In genomic region chrX:128518508-128518907, GRCh38 we compare ENCODE assay signal across 8 cellular contexts.
DNase-seq lines count a peak whose midpoint lies in the region; ATAC-seq and TF ChIP-seq lines count a peak whose summit lies in the region.

No MANE protein-coding gene starts in this region.

- H3K27ac Mint-ChIP-seq in HFFc6 = no peak overlapping the region

- H3K4me3 Mint-ChIP-seq in HFFc6 = no peak overlapping the region

- no peaks in the 10 kb centered on the region for H3K27me3 Mint-ChIP-seq in HFFc6 (ENCODE audit: insufficient read depth)

- DNase-seq in SIG-M5 treated with dmso at 0.1 percent for 504 hours (lab: John Stamatoyannopoulos, UW; ENCODE audit: unreplicated experiment) (peak; percentile 6), SIG-M5 (lab: John Stamatoyannopoulos, UW) (no peak), NCI-H1092 treated with DMSO at 0.1 percent for 48 hours (lab: John Stamatoyannopoulos, UW) (peak; percentile 50), dermis microvascular lymphatic vessel endothelial cell (ENCODE audit: low read depth in 2 of 2) (peak; percentile 5 to 19), stromal cell of bone marrow (ENCODE audit: low read depth) (peak; percentile 0), NCI-H146 treated with DMSO at 0.1 percent for 48 hours (lab: John Stamatoyannopoulos, UW; ENCODE audit: unreplicated experiment) (no peak), HFFc6 (no peak)
- no peak for DNase-seq in stimulated activated naive CD8-positive, alpha-beta T cell treated with anti-CD3 and anti-CD28 coated beads, Interleukin-15, Interleukin-2, amounts not matched to agents 100 U/mL and 50 U/mL, for 24 hours

- TF ChIP-seq CTCF in HFFc6 (IDR thresholded peaks at IDR 0.05) = no peak; the same call in 1 of the 2 replicates

- no peaks in the 10 kb centered on the region for H3K4me1 Mint-ChIP-seq in HFFc6 (ENCODE audit: low read depth)

- no peaks in the 10 kb centered on the region for H3K36me3 Mint-ChIP-seq in HFFc6 (ENCODE audit: low read depth)

- ATAC-seq in stimulated activated naive CD8-positive, alpha-beta T cell treated with anti-CD3 and anti-CD28 coated beads, Interleukin-15, Interleukin-2, amounts not matched to agents 100 U/mL and 50 U/mL, for 24 hours = no peak

- peaks cover 13% of the 10 kb centered on the region for H3K9me3 Mint-ChIP-seq in HFFc6

Comparison
In these comparisons a context has a peak if more than half of its experiments do, and no peak if none do; other contexts are left out.
1. DNase-seq: peak in SIG-M5 treated with dmso at 0.1 percent for 504 hours (single experiment), NCI-H1092 treated with DMSO at 0.1 percent for 48 hours (single experiment), dermis microvascular lymphatic vessel endothelial cell (2 of 2) and stromal cell of bone marrow (single experiment); none in SIG-M5 (single experiment), NCI-H146 treated with DMSO at 0.1 percent for 48 hours (single experiment), stimulated activated naive CD8-positive, alpha-beta T cell treated with anti-CD3 and anti-CD28 coated beads, Interleukin-15, Interleukin-2, amounts not matched to agents 100 U/mL and 50 U/mL, for 24 hours (single experiment) and HFFc6 (single experiment).